8 cellular contexts compared by ENCODE assay signal in genomic region chr15:56243117-56243773, GRCh38. TPM values are rescaled to one million over a fixed set of nuclear protein-coding genes. Genes with fewer than 3 reads are reported as not detected.
DNase-seq lines count a peak whose midpoint lies in the region; ATAC-seq, FAIRE-seq and TF ChIP-seq lines count a peak whose summit lies in the region.

No MANE protein-coding gene starts in this region.

- H3K9me3 Mint-ChIP-seq in activated naive CD8-positive, alpha-beta T cell (ENCODE audit: low read depth) = no peaks in the 10 kb centered on the region

- H3K4me1 Mint-ChIP-seq in activated naive CD8-positive, alpha-beta T cell (ENCODE audit: low read depth) = peaks cover 51% of the 10 kb centered on the region

- no peak for TF ChIP-seq POLR2A in ovary (IDR thresholded peaks at IDR 0.05)

- peak; percentile 14 for ATAC-seq in HG03521 (IDR thresholded peaks at IDR 0.05; ENCODE audit: unreplicated experiment)

- H3K9me3 ChIP-seq in ovary = no peaks in the 10 kb centered on the region

- 0 to 3% (median 2%) methylated on average over 23 to 39 of the region's 39 CpGs for WGBS in ovary, 3 donors
- under 1% methylated on average over 39 of the region's 39 CpGs for WGBS in urinary bladder

- H3K27me3 Mint-ChIP-seq in activated naive CD8-positive, alpha-beta T cell = no peaks in the 10 kb centered on the region

- no peak for TF ChIP-seq EP300 in ovary (IDR thresholded peaks at IDR 0.05)

- H3K4me3 ChIP-seq in ovary = peak overlapping the region; percentile 94
- peak overlapping the region; percentile 97 for H3K4me3 ChIP-seq in urinary bladder (ENCODE audit: low read depth, low read length)

- DNase-seq in DMS79 treated with DMSO at 0.1 percent for 48 hours (lab: John Stamatoyannopoulos, UW) (peak; percentile 9), DMS79 (lab: John Stamatoyannopoulos, UW) (no peak), RCC 7860 (ENCODE audit: low spot score) (peak; percentile 35), cardiac septum (ENCODE audit: low spot score) (peak; percentile 79), ovary (peak in 4 of 5 donors; percentile 29 to 61 (median 49))

- H3K27ac Mint-ChIP-seq in activated naive CD8-positive, alpha-beta T cell = no peak overlapping the region

- H3K27ac ChIP-seq in ovary (peak overlapping the region; percentile 87 to 92), urinary bladder (ENCODE audit: low read depth) (peak overlapping the region; percentile 97)

- TF ChIP-seq CTCF in ovary (IDR thresholded peaks at IDR 0.05) = no peak

- H3K27me3 ChIP-seq in ovary = no peaks in the 10 kb centered on the region

- H3K36me3 Mint-ChIP-seq in activated naive CD8-positive, alpha-beta T cell = peaks cover 6% of the 10 kb centered on the region

- peak overlapping the region; percentile 92 for H3K4me3 Mint-ChIP-seq in activated naive CD8-positive, alpha-beta T cell

- no peak for FAIRE-seq in RCC 7860 (lab: Jason Lieb, UNC)

- H3K36me3 ChIP-seq in ovary (no peaks in the 10 kb centered on the region), urinary bladder (ENCODE audit: insufficient read depth) (no peaks in the 10 kb centered on the region)

- H3K4me1 ChIP-seq in ovary (ENCODE audit: insufficient read depth) (peaks cover 2% of the 10 kb centered on the region), urinary bladder (ENCODE audit: insufficient read depth) (no peaks in the 10 kb centered on the region)

- intact Hi-C loops in cardiac septum (cut with DNase I) = loop anchor here (10.0 kb wide), 1 partner anchor 138 kb away; no protein-coding TSS in a partner anchor
- intact Hi-C loops in ovary (cut with DNase I) = loop anchor here in 1 of 4 donors (10.0 kb wide), 1 partner anchor 248 kb away; the partner anchor contains the start of gene NEDD4

RNA-seq across cellular contexts. Expression of gene RFX7, which starts 0.4 kb away (rescaled TPM):
- total RNA-seq in cardiac septum (10.1 TPM), ovary (10 to 100 TPM in 5 of 7 donors, 1 to 10 TPM in 2; 6.3 to 19.5 (median 16.3) TPM), urinary bladder (16.0 TPM)
- polyA plus RNA-seq in ovary (10 to 100 TPM in 1 of 2 donors, 1 to 10 TPM in 1; 3.0 to 10.8 TPM), urinary bladder (4.5 TPM)
